1 cellular context compared by ENCODE assay signal in the genomic region with DNA sequence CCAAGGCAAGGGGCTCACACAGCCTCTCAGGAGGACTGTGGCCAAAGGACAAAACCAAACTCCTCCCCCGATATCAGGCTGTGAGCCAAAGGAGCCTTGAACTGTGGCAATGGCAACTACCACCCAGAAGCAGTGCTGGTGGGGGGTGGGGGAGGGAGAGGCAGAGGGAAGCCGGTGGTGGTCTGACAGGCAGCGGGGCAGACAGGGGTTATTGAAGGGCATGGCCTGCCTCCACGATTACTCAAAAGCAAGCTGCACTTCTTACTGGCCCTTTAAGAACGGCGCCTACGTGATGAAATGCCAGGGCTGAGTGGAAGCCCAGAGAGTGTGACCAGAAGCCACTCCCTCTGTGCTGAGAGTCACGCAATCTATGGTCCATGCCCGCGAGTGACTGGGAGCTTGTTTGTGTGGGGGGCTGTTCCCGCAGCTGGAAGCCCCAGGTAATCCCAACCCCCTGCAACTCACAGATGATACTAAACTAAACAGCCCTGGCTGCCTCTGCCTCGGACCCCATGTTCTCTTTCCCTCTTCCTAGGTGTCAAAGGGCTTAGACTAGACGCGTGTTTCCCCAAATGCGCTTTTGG.
A peak's percentile ranks its signal among the peaks of the same experiment; 100 is the strongest.
TF ChIP-seq lines count a peak whose summit lies in the region.

No MANE protein-coding gene starts in this region.

TF ChIP-seq in GM12878, 131 proteins besides CTCF, POLR2A, EP300 and RAD21 (continued from another document and continues in another):
- TF ChIP-seq, protein P1, sequence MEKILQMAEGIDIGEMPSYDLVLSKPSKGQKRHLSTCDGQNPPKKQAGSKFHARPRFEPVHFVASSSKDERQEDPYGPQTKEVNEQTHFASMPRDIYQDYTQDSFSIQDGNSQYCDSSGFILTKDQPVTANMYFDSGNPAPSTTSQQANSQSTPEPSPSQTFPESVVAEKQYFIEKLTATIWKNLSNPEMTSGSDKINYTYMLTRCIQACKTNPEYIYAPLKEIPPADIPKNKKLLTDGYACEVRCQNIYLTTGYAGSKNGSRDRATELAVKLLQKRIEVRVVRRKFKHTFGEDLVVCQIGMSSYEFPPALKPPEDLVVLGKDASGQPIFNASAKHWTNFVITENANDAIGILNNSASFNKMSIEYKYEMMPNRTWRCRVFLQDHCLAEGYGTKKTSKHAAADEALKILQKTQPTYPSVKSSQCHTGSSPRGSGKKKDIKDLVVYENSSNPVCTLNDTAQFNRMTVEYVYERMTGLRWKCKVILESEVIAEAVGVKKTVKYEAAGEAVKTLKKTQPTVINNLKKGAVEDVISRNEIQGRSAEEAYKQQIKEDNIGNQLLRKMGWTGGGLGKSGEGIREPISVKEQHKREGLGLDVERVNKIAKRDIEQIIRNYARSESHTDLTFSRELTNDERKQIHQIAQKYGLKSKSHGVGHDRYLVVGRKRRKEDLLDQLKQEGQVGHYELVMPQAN (conservative IDR thresholded peaks at IDR 0.05) = no peak
- no peak for TF ChIP-seq POLR2AphosphoS2 (IDR thresholded peaks at IDR 0.05; ENCODE audit: low read depth, low read length)
- no peak for TF ChIP-seq NR2C1 (IDR thresholded peaks at IDR 0.05)
- TF ChIP-seq FOS (IDR thresholded peaks at IDR 0.05; ENCODE audit: borderline replicate concordance, extremely low read depth, insufficient read length) = no peak
- TF ChIP-seq ESRRA (IDR thresholded peaks at IDR 0.05; ENCODE audit: low read length) = no peak
- TF ChIP-seq KLF5 (IDR thresholded peaks at IDR 0.05; ENCODE audit: partially characterized antibody) = peak; percentile 45
- TF ChIP-seq, protein P2, sequence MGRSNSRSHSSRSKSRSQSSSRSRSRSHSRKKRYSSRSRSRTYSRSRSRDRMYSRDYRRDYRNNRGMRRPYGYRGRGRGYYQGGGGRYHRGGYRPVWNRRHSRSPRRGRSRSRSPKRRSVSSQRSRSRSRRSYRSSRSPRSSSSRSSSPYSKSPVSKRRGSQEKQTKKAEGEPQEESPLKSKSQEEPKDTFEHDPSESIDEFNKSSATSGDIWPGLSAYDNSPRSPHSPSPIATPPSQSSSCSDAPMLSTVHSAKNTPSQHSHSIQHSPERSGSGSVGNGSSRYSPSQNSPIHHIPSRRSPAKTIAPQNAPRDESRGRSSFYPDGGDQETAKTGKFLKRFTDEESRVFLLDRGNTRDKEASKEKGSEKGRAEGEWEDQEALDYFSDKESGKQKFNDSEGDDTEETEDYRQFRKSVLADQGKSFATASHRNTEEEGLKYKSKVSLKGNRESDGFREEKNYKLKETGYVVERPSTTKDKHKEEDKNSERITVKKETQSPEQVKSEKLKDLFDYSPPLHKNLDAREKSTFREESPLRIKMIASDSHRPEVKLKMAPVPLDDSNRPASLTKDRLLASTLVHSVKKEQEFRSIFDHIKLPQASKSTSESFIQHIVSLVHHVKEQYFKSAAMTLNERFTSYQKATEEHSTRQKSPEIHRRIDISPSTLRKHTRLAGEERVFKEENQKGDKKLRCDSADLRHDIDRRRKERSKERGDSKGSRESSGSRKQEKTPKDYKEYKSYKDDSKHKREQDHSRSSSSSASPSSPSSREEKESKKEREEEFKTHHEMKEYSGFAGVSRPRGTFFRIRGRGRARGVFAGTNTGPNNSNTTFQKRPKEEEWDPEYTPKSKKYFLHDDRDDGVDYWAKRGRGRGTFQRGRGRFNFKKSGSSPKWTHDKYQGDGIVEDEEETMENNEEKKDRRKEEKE (IDR thresholded peaks at IDR 0.05) = no peak
- TF ChIP-seq NR2F1 (conservative IDR thresholded peaks at IDR 0.05) = peak; percentile 73
- TF ChIP-seq CREB1 (IDR thresholded peaks at IDR 0.05; ENCODE audit: low read depth) = no peak
- peak; percentile 76 for TF ChIP-seq GATAD2B (conservative IDR thresholded peaks at IDR 0.05; ENCODE audit: low read depth)
- TF ChIP-seq, protein P3, sequence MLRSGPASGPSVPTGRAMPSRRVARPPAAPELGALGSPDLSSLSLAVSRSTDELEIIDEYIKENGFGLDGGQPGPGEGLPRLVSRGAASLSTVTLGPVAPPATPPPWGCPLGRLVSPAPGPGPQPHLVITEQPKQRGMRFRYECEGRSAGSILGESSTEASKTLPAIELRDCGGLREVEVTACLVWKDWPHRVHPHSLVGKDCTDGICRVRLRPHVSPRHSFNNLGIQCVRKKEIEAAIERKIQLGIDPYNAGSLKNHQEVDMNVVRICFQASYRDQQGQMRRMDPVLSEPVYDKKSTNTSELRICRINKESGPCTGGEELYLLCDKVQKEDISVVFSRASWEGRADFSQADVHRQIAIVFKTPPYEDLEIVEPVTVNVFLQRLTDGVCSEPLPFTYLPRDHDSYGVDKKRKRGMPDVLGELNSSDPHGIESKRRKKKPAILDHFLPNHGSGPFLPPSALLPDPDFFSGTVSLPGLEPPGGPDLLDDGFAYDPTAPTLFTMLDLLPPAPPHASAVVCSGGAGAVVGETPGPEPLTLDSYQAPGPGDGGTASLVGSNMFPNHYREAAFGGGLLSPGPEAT (IDR thresholded peaks at IDR 0.05; ENCODE audit: low read depth) = peak; percentile 85
- TF ChIP-seq CBX5 (IDR thresholded peaks at IDR 0.05; ENCODE audit: low read depth) = no peak
- no peak for TF ChIP-seq SPI1 (IDR thresholded peaks at IDR 0.05; ENCODE audit: borderline replicate concordance, insufficient read depth, low read depth, low read length)
- no peak for TF ChIP-seq TCF3 (IDR thresholded peaks at IDR 0.05; ENCODE audit: borderline replicate concordance, insufficient read depth, low read depth, low read length)
- no peak for TF ChIP-seq ZNF622 (IDR thresholded peaks at IDR 0.05)
- TF ChIP-seq RCOR1 (conservative IDR thresholded peaks at IDR 0.05; ENCODE audit: low read depth, low read length) = no peak
- TF ChIP-seq, protein P4, sequence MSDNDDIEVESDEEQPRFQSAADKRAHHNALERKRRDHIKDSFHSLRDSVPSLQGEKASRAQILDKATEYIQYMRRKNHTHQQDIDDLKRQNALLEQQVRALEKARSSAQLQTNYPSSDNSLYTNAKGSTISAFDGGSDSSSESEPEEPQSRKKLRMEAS (IDR thresholded peaks at IDR 0.05; ENCODE audit: low read depth, low read length) = peak; percentile 11; the same call in 1 of the 2 replicates
- TF ChIP-seq, protein P5, sequence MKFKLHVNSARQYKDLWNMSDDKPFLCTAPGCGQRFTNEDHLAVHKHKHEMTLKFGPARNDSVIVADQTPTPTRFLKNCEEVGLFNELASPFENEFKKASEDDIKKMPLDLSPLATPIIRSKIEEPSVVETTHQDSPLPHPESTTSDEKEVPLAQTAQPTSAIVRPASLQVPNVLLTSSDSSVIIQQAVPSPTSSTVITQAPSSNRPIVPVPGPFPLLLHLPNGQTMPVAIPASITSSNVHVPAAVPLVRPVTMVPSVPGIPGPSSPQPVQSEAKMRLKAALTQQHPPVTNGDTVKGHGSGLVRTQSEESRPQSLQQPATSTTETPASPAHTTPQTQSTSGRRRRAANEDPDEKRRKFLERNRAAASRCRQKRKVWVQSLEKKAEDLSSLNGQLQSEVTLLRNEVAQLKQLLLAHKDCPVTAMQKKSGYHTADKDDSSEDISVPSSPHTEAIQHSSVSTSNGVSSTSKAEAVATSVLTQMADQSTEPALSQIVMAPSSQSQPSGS (IDR thresholded peaks at IDR 0.05; ENCODE audit: low read length) = no peak
- TF ChIP-seq, protein P6, sequence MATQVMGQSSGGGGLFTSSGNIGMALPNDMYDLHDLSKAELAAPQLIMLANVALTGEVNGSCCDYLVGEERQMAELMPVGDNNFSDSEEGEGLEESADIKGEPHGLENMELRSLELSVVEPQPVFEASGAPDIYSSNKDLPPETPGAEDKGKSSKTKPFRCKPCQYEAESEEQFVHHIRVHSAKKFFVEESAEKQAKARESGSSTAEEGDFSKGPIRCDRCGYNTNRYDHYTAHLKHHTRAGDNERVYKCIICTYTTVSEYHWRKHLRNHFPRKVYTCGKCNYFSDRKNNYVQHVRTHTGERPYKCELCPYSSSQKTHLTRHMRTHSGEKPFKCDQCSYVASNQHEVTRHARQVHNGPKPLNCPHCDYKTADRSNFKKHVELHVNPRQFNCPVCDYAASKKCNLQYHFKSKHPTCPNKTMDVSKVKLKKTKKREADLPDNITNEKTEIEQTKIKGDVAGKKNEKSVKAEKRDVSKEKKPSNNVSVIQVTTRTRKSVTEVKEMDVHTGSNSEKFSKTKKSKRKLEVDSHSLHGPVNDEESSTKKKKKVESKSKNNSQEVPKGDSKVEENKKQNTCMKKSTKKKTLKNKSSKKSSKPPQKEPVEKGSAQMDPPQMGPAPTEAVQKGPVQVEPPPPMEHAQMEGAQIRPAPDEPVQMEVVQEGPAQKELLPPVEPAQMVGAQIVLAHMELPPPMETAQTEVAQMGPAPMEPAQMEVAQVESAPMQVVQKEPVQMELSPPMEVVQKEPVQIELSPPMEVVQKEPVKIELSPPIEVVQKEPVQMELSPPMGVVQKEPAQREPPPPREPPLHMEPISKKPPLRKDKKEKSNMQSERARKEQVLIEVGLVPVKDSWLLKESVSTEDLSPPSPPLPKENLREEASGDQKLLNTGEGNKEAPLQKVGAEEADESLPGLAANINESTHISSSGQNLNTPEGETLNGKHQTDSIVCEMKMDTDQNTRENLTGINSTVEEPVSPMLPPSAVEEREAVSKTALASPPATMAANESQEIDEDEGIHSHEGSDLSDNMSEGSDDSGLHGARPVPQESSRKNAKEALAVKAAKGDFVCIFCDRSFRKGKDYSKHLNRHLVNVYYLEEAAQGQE (IDR thresholded peaks at IDR 0.05; ENCODE audit: low read depth, low read length) = no peak
- 0 out of 2 replicates have a peak, but pooled peaks have one; percentile 0 for TF ChIP-seq SMC3 (IDR thresholded peaks at IDR 0.05; ENCODE audit: borderline replicate concordance, low read length)
- TF ChIP-seq JUNB (IDR thresholded peaks at IDR 0.05) = no peak
- no peak for TF ChIP-seq SUZ12 (IDR thresholded peaks at IDR 0.05; ENCODE audit: unreplicated experiment)
- TF ChIP-seq SMAD5 (IDR thresholded peaks at IDR 0.05; ENCODE audit: low read depth) = no peak
- TF ChIP-seq HDAC6 (IDR thresholded peaks at IDR 0.05; ENCODE audit: unreplicated experiment) = no peak
- no peak for TF ChIP-seq YY1 (IDR thresholded peaks at IDR 0.05; ENCODE audit: low read depth, low read length)
- TF ChIP-seq RAD51 (IDR thresholded peaks at IDR 0.05) = no peak
- TF ChIP-seq SRF (IDR thresholded peaks at IDR 0.05; ENCODE audit: low read depth in 2 of 2, low read length in 2 of 2) = no peak
- TF ChIP-seq ZNF24 (IDR thresholded peaks at IDR 0.05) = 0 out of 2 replicates have a peak, but pooled peaks have one; percentile 3
- TF ChIP-seq NRF1 (conservative IDR thresholded peaks at IDR 0.05; ENCODE audit: low read depth, low read length) = no peak
- TF ChIP-seq, protein P7, sequence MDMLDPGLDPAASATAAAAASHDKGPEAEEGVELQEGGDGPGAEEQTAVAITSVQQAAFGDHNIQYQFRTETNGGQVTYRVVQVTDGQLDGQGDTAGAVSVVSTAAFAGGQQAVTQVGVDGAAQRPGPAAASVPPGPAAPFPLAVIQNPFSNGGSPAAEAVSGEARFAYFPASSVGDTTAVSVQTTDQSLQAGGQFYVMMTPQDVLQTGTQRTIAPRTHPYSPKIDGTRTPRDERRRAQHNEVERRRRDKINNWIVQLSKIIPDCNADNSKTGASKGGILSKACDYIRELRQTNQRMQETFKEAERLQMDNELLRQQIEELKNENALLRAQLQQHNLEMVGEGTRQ (IDR thresholded peaks at IDR 0.05; ENCODE audit: borderline replicate concordance, low read depth, low read length) = no peak; the same call in 1 of the 2 replicates
- TF ChIP-seq, protein P8, sequence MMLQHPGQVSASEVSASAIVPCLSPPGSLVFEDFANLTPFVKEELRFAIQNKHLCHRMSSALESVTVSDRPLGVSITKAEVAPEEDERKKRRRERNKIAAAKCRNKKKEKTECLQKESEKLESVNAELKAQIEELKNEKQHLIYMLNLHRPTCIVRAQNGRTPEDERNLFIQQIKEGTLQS (IDR thresholded peaks at IDR 0.05; ENCODE audit: borderline replicate concordance, extremely low read depth, low read depth, low read length) = no peak
- peak; percentile 34 for TF ChIP-seq SMAD1 (IDR thresholded peaks at IDR 0.05; ENCODE audit: low read depth, partially characterized antibody)
- TF ChIP-seq, protein P9, sequence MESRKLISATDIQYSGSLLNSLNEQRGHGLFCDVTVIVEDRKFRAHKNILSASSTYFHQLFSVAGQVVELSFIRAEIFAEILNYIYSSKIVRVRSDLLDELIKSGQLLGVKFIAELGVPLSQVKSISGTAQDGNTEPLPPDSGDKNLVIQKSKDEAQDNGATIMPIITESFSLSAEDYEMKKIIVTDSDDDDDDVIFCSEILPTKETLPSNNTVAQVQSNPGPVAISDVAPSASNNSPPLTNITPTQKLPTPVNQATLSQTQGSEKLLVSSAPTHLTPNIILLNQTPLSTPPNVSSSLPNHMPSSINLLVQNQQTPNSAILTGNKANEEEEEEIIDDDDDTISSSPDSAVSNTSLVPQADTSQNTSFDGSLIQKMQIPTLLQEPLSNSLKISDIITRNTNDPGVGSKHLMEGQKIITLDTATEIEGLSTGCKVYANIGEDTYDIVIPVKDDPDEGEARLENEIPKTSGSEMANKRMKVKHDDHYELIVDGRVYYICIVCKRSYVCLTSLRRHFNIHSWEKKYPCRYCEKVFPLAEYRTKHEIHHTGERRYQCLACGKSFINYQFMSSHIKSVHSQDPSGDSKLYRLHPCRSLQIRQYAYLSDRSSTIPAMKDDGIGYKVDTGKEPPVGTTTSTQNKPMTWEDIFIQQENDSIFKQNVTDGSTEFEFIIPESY (IDR thresholded peaks at IDR 0.05) = 0 out of 2 replicates have a peak, but pooled peaks have one; percentile 41
- TF ChIP-seq JUND (IDR thresholded peaks at IDR 0.05; ENCODE audit: low read depth, low read length) = 0 out of 2 replicates have a peak, but pooled peaks have one; percentile 33
- peak; percentile 41; the same call in 1 of the 2 replicates for TF ChIP-seq BMI1 (IDR thresholded peaks at IDR 0.05; ENCODE audit: borderline replicate concordance)
- TF ChIP-seq, protein P10, sequence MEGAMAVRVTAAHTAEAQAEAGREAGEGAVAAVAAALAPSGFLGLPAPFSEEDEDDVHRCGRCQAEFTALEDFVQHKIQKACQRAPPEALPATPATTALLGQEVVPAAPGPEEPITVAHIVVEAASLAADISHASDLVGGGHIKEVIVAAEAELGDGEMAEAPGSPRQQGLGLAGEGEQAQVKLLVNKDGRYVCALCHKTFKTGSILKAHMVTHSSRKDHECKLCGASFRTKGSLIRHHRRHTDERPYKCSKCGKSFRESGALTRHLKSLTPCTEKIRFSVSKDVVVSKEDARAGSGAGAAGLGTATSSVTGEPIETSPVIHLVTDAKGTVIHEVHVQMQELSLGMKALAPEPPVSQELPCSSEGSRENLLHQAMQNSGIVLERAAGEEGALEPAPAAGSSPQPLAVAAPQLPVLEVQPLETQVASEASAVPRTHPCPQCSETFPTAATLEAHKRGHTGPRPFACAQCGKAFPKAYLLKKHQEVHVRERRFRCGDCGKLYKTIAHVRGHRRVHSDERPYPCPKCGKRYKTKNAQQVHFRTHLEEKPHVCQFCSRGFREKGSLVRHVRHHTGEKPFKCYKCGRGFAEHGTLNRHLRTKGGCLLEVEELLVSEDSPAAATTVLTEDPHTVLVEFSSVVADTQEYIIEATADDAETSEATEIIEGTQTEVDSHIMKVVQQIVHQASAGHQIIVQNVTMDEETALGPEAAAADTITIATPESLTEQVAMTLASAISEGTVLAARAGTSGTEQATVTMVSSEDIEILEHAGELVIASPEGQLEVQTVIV (IDR thresholded peaks at IDR 0.05; ENCODE audit: borderline replicate concordance, partially characterized antibody) = no peak
- peak; percentile 86 for TF ChIP-seq IKZF1 (conservative IDR thresholded peaks at IDR 0.05)
- TF ChIP-seq TCF7 (IDR thresholded peaks at IDR 0.05; ENCODE audit: borderline replicate concordance) = no peak
